Comparison of ENCODE assay signal across 17 cellular contexts in the genomic region with DNA sequence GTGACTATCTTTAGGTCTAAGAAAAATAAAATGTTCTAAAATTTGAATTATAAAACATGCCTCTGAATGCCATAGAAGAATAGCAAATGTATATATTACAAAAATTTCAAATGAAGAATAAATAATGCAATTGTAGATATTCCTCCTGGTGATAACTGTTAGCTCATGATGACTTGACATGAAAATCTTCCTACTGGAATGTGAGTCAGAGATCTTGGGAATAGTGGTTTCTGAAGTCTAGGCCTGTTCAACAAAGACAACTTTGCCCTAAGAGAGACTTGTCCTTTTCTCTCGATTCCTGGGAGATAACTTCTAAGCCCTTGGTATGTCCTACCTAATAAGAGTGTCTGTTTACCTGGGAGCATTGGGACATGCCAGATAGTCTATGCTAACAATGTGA.
DNase-seq lines count a peak whose midpoint lies in the region; ATAC-seq and TF ChIP-seq lines count a peak whose summit lies in the region.
"Had no signal": no experiment of that assay in that cellular context is flagged by ENCODE, and none has a peak within 500 bp of the region (broad histone marks: within the 10 kb centered on the region; RNA-seq: fewer than 3 reads in every experiment).

No MANE protein-coding gene starts in this region.

- no peak overlapping the region for H3K4me3 Mint-ChIP-seq in activated CD8-positive, alpha-beta T cell treated with anti-CD3 and anti-CD28 coated beads for 36 hours
- no peak overlapping the region for H3K4me3 Mint-ChIP-seq in progenitor cell of endocrine pancreas (ENCODE audit: low read depth)
- H3K4me3 Mint-ChIP-seq in activated naive CD4-positive, alpha-beta T cell treated with anti-CD3 and anti-CD28 coated beads, Interleukin-2, amount 10 ng/mL, durations not matched to agents 7 days and 5 days, result no peak overlapping the region
- H3K4me3 Mint-ChIP-seq: CD4-positive, CD25-positive, alpha-beta regulatory T cell had no signal

- no peaks in the 10 kb centered on the region for H3K27me3 ChIP-seq in GM23248 (replicated peaks; ENCODE audit: insufficient read depth)
- no peaks in the 10 kb centered on the region for H3K27me3 ChIP-seq in brain microvascular endothelial cell (replicated peaks)
- H3K27me3 ChIP-seq in foreskin keratinocyte, result no peaks in the 10 kb centered on the region

- POLR2A ChIA-PET in AG04449 (lab: Yijun Ruan, JAX), result no interaction called here
- POLR2A ChIA-PET in activated CD8-positive, alpha-beta T cell treated with anti-CD3 and anti-CD28 coated beads for 36 hours (lab: Charles Lee), result no interaction called here

- ATAC-seq in foreskin keratinocyte, result no peak
- ATAC-seq in activated CD8-positive, alpha-beta T cell treated with anti-CD3 and anti-CD28 coated beads for 36 hours, result no peak
- ATAC-seq: HCT116 had no signal

- no peaks in the 10 kb centered on the region for H3K4me1 Mint-ChIP-seq in activated CD8-positive, alpha-beta T cell treated with anti-CD3 and anti-CD28 coated beads for 36 hours (ENCODE audit: low read depth)
- no peaks in the 10 kb centered on the region for H3K4me1 Mint-ChIP-seq in progenitor cell of endocrine pancreas (ENCODE audit: low read depth)
- H3K4me1 Mint-ChIP-seq in activated naive CD4-positive, alpha-beta T cell treated with anti-CD3 and anti-CD28 coated beads, Interleukin-2, amount 10 ng/mL, durations not matched to agents 7 days and 5 days, result no peaks in the 10 kb centered on the region
- H3K4me1 Mint-ChIP-seq: CD4-positive, CD25-positive, alpha-beta regulatory T cell had no signal

- H3K36me3 ChIP-seq in GM23248 (ENCODE audit: low read depth) (no peaks in the 10 kb centered on the region), brain microvascular endothelial cell (replicated peaks) (no peaks in the 10 kb centered on the region)

- H3K4me3 ChIP-seq in AG04449 (ENCODE audit: low read depth, low read length), result no peak overlapping the region
- no peak overlapping the region for H3K4me3 ChIP-seq in GM23248
- H3K4me3 ChIP-seq in brain microvascular endothelial cell (ENCODE audit: low read depth, low read length), result no peak overlapping the region

- H3K9me2 ChIP-seq in GM23248 (ENCODE audit: insufficient read depth), result 0 out of 2 replicates have a peak, but pooled peaks cover 3% of the 10 kb centered on the region

- H3F3A ChIP-seq in GM23248 (ENCODE audit: insufficient read depth), result no peaks in the 10 kb centered on the region

- H3K9me3 ChIP-seq in GM23248 (ENCODE audit: low read depth), result no peaks in the 10 kb centered on the region

- no peak overlapping the region for H3K4me2 ChIP-seq in GM23248 (ENCODE audit: unreplicated experiment)

- intact Hi-C loops in activated CD8-positive, alpha-beta T cell treated with anti-CD3 and anti-CD28 coated beads for 36 hours (cut with micrococcal nuclease), result no loop called here

- no peaks in the 10 kb centered on the region for H3K4me1 ChIP-seq in GM23248 (ENCODE audit: insufficient read depth)
- H3K4me1 ChIP-seq in foreskin keratinocyte, result no peaks in the 10 kb centered on the region

- DNase-seq in AG04449 (ENCODE audit: low read depth, low spot score), result peak; percentile 9
- peak; percentile 40 for DNase-seq in GM23248
- peak; percentile 4 for DNase-seq in brain microvascular endothelial cell
- DNase-seq in foreskin keratinocyte, result peak; percentile 8 to 37
- DNase-seq in midbrain (lab: John Stamatoyannopoulos, UW), result no peak
- DNase-seq in activated CD8-positive, alpha-beta T cell treated with anti-CD3 and anti-CD28 coated beads for 36 hours, result no peak
- DNase-seq in progenitor cell of endocrine pancreas (ENCODE audit: low spot score, unreplicated experiment), result no peak
- DNase-seq in activated naive CD4-positive, alpha-beta T cell treated with anti-CD3 and anti-CD28 coated beads, Interleukin-2, amount 10 ng/mL, durations not matched to agents 7 days and 5 days, result no peak
- DNase-seq: 8988T; Calu3; CD4-positive, CD25-positive, alpha-beta regulatory T cell; GDM1; KBM-7; NCI-H1048; NCI-H2227 treated with DMSO at 0.1 percent for 48 hours had no signal

- H3K27ac ChIP-seq in GM23248, result no peak overlapping the region
- no peak overlapping the region for H3K27ac ChIP-seq in brain microvascular endothelial cell
- no peak overlapping the region for H3K27ac ChIP-seq in foreskin keratinocyte
- H3K27ac ChIP-seq: HL-60 had no signal

- in situ Hi-C loops in GM23248 (cut with MboI) (no loop called here), brain microvascular endothelial cell (cut with HindIII; ENCODE audit: low pct_ligation_motif_present, low sequenced_read_pairs) (no loop called here)

- no peaks in the 10 kb centered on the region for H3K27me3 Mint-ChIP-seq in activated CD8-positive, alpha-beta T cell treated with anti-CD3 and anti-CD28 coated beads for 36 hours
- no peaks in the 10 kb centered on the region for H3K27me3 Mint-ChIP-seq in progenitor cell of endocrine pancreas
- H3K27me3 Mint-ChIP-seq in activated naive CD4-positive, alpha-beta T cell treated with anti-CD3 and anti-CD28 coated beads, Interleukin-2, amount 10 ng/mL, durations not matched to agents 7 days and 5 days, result no peaks in the 10 kb centered on the region
- H3K27me3 Mint-ChIP-seq: CD4-positive, CD25-positive, alpha-beta regulatory T cell had no signal

- H3K9ac ChIP-seq in GM23248, result no peak overlapping the region

- no peak overlapping the region for H3K27ac Mint-ChIP-seq in activated CD8-positive, alpha-beta T cell treated with anti-CD3 and anti-CD28 coated beads for 36 hours
- H3K27ac Mint-ChIP-seq in progenitor cell of endocrine pancreas, result no peak overlapping the region
- H3K27ac Mint-ChIP-seq in activated naive CD4-positive, alpha-beta T cell treated with anti-CD3 and anti-CD28 coated beads, Interleukin-2, amount 10 ng/mL, durations not matched to agents 7 days and 5 days, result no peak overlapping the region
- H3K27ac Mint-ChIP-seq: CD4-positive, CD25-positive, alpha-beta regulatory T cell had no signal

- WGBS in GM23248 (ENCODE audit: low coverage in 1 of 2, low lambda C conversion rate in 2 of 2, missing lambda C conversion rate in 2 of 2), 2 experiments, result 100% methylated on average over 1 of the region's 1 CpG

- CTCF ChIA-PET in AG04449 (lab: Yijun Ruan, JAX), result no interaction called here
- CTCF ChIA-PET in activated CD8-positive, alpha-beta T cell treated with anti-CD3 and anti-CD28 coated beads for 36 hours (lab: Charles Lee), result no interaction called here
- CTCF ChIA-PET in activated naive CD4-positive, alpha-beta T cell treated with anti-CD3 and anti-CD28 coated beads, Interleukin-2, amount 10 ng/mL, durations not matched to agents 7 days and 5 days (lab: Charles Lee), result no interaction called here

- TF ChIP-seq CTCF in AG04449 (IDR thresholded peaks at IDR 0.05; ENCODE audit: insufficient read depth, low read length, missing control alignments) (no peak), brain microvascular endothelial cell (IDR thresholded peaks at IDR 0.05; ENCODE audit: low read depth, low read length, missing control alignments) (no peak), foreskin keratinocyte (conservative IDR thresholded peaks at IDR 0.05) (no peak), progenitor cell of endocrine pancreas (IDR thresholded peaks at IDR 0.05; ENCODE audit: unreplicated experiment) (no peak)
- no peak for TF ChIP-seq CTCF in activated CD8-positive, alpha-beta T cell treated with anti-CD3 and anti-CD28 coated beads for 36 hours (IDR thresholded peaks at IDR 0.05)

- H4K20me1 ChIP-seq in GM23248 (ENCODE audit: insufficient read depth), result no peaks in the 10 kb centered on the region

- no peaks in the 10 kb centered on the region for H3K36me3 Mint-ChIP-seq in activated CD8-positive, alpha-beta T cell treated with anti-CD3 and anti-CD28 coated beads for 36 hours (ENCODE audit: low read depth)
- H3K36me3 Mint-ChIP-seq in progenitor cell of endocrine pancreas (ENCODE audit: insufficient read depth), result no peaks in the 10 kb centered on the region
- no peaks in the 10 kb centered on the region for H3K36me3 Mint-ChIP-seq in activated naive CD4-positive, alpha-beta T cell treated with anti-CD3 and anti-CD28 coated beads, Interleukin-2, amount 10 ng/mL, durations not matched to agents 7 days and 5 days
- H3K36me3 Mint-ChIP-seq: CD4-positive, CD25-positive, alpha-beta regulatory T cell had no signal

- no peaks in the 10 kb centered on the region for H3K79me2 ChIP-seq in GM23248 (ENCODE audit: insufficient read depth)

- H2AFZ ChIP-seq in GM23248, result no peak overlapping the region

- peaks cover 3% of the 10 kb centered on the region for H3K9me3 Mint-ChIP-seq in activated CD8-positive, alpha-beta T cell treated with anti-CD3 and anti-CD28 coated beads for 36 hours
- H3K9me3 Mint-ChIP-seq in progenitor cell of endocrine pancreas (ENCODE audit: low read depth), result no peaks in the 10 kb centered on the region
- peaks cover 1% of the 10 kb centered on the region for H3K9me3 Mint-ChIP-seq in activated naive CD4-positive, alpha-beta T cell treated with anti-CD3 and anti-CD28 coated beads, Interleukin-2, amount 10 ng/mL, durations not matched to agents 7 days and 5 days

Comparison
In these comparisons a context has a peak if more than half of its experiments do, and no peak if none do; other contexts are left out.
1. DNase-seq: peak in AG04449 (single experiment), GM23248 (single experiment), brain microvascular endothelial cell (single experiment) and foreskin keratinocyte (2 of 2); none in midbrain (single experiment), activated CD8-positive, alpha-beta T cell treated with anti-CD3 and anti-CD28 coated beads for 36 hours (single experiment), progenitor cell of endocrine pancreas (single experiment) and activated naive CD4-positive, alpha-beta T cell treated with anti-CD3 and anti-CD28 coated beads, Interleukin-2, amount 10 ng/mL, durations not matched to agents 7 days and 5 days (single experiment).